ENCODE assay signal across 1 cellular context in the genomic region with DNA sequence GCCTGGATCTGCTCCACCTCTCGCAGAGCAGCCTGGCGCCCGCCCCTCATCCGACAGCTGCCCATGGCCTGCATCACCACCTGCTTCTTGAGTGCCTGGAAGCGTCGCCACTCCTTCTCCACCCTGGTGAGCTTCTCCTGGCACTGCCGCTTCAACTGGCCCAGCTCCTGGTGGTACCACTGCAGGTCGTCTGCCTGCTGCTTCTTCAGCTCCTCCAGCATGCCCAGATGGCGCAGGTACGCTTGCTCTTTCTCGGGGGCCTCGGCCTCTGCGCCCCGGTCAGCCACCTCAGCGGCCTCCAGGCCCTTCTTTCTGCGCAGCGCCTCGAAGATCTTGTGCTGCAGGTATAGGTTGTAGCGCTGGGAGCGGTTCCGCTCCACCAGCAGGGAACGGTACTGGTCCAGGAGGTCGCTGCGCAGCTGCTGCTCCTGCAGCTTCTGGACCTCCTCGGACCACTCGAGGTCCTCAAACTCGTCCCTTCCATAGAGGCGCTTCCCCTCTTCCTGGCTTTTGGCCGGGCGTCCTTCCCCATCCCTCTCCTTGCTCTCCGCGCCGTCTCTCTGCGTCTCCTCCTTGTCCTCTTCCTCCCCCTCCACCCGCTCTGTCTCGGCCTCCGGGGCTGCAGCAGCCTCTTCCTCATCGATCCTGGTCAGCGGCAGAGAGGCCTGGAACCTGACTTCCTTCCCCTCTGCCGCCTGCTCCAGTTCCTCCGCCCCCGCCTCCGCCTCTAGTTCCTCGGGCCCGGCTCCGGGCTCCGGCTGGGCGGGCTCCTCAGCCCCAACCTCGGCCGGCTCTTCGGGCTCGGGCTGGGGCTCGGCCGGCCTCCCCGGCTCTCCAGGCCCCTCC.
TF ChIP-seq lines count a peak whose summit lies in the region.

No MANE protein-coding gene starts in this region.

TF ChIP-seq in GM23338, 12 proteins besides CTCF, POLR2A, EP300 and RAD21 (continued from another document):
- TF ChIP-seq, protein P1, sequence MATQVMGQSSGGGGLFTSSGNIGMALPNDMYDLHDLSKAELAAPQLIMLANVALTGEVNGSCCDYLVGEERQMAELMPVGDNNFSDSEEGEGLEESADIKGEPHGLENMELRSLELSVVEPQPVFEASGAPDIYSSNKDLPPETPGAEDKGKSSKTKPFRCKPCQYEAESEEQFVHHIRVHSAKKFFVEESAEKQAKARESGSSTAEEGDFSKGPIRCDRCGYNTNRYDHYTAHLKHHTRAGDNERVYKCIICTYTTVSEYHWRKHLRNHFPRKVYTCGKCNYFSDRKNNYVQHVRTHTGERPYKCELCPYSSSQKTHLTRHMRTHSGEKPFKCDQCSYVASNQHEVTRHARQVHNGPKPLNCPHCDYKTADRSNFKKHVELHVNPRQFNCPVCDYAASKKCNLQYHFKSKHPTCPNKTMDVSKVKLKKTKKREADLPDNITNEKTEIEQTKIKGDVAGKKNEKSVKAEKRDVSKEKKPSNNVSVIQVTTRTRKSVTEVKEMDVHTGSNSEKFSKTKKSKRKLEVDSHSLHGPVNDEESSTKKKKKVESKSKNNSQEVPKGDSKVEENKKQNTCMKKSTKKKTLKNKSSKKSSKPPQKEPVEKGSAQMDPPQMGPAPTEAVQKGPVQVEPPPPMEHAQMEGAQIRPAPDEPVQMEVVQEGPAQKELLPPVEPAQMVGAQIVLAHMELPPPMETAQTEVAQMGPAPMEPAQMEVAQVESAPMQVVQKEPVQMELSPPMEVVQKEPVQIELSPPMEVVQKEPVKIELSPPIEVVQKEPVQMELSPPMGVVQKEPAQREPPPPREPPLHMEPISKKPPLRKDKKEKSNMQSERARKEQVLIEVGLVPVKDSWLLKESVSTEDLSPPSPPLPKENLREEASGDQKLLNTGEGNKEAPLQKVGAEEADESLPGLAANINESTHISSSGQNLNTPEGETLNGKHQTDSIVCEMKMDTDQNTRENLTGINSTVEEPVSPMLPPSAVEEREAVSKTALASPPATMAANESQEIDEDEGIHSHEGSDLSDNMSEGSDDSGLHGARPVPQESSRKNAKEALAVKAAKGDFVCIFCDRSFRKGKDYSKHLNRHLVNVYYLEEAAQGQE (IDR thresholded peaks at IDR 0.05; ENCODE audit: unreplicated experiment), result no peak
- TF ChIP-seq NANOG (IDR thresholded peaks at IDR 0.05; ENCODE audit: borderline replicate concordance), result no peak
- no peak for TF ChIP-seq JUNB (IDR thresholded peaks at IDR 0.05; ENCODE audit: unreplicated experiment)
- no peak for TF ChIP-seq ZNF331 (CRISPR knock-in tag; IDR thresholded peaks at IDR 0.05; ENCODE audit: low read depth)
TF ChIP-seq in GM23338: peak in this region for 1.
